1 cellular context compared by ENCODE assay signal in genomic region chr17:19036186-19036585, GRCh38. TPM values are rescaled to one million over a fixed set of nuclear protein-coding genes. Genes with fewer than 3 reads are reported as not detected.
"Had no signal": no experiment of that assay in that cellular context is flagged by ENCODE, and none has a peak within 500 bp of the region (broad histone marks: within the 10 kb centered on the region; RNA-seq: fewer than 3 reads in every experiment).

No MANE protein-coding gene starts in this region.

RNA-seq across cellular contexts. Expression of gene GRAP, which starts 10.6 kb away (rescaled TPM):
- total RNA-seq: RPMI7951 had no signal
